In the genomic region with DNA sequence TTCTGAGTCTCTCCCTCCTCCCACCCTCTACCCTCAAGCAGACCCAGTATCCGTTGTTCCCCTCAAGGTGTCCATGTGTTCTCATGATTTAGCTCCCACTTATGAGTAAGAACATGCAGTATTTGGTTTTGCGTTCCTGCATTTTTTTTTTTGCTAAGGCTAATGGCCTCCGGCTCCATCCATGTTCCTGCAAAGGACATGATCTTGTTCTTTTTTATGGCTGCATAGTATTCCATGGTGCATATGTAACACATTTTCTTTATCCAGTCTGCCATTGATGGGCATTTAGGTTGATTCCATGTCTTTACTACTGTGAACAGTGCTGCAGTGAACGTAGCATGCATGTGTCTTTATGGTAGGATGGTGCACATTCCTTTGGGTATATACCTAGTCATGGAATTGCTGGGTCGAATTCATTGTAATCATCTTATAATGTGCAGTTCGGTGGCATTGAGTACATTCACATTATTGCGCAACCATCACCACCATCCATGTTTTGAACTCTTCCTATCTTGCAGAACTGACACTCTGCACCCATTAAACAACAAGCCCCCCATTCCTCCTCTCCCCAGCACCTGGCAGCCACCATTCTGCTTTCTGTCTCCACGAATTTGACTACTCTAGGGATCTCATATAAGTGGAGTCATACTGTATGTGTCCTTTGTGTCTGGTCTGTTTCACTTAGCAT, we compare ENCODE assay signal across 19 cellular contexts.
DNase-seq lines count a peak whose midpoint lies in the region; ATAC-seq, FAIRE-seq and TF ChIP-seq lines count a peak whose summit lies in the region.
"Had no signal": no experiment of that assay in that cellular context is flagged by ENCODE, and none has a peak within 500 bp of the region (broad histone marks: within the 10 kb centered on the region; RNA-seq: fewer than 3 reads in every experiment).

No MANE protein-coding gene starts in this region.

- BruUV-seq in HepG2 (replicated peaks; lab: Mats Ljungman, UMichigan), result no TSS peak

- intact Hi-C loops in HepG2 (cut with micrococcal nuclease; ENCODE audit: unreplicated experiment) (no loop called here), right lobe of liver (cut with DNase I) (no loop called here), dorsolateral prefrontal cortex (cut with DNase I) (no loop called here)

- H3K4me3 ChIP-seq in HepG2 (replicated peaks in 1 of 3; ENCODE audit: insufficient read depth in 1 of 3, low read depth in 2 of 3, low read length in 3 of 3), result no peak overlapping the region
- H3K4me3 ChIP-seq in right lobe of liver, result no peak overlapping the region
- no peak overlapping the region for H3K4me3 ChIP-seq in dorsolateral prefrontal cortex

- H3K9me3 Mint-ChIP-seq in IgD-negative memory B cell (peaks cover 0 to 7% (median 0%) of the 10 kb centered on the region in 3 donors), memory B cell (no peaks in the 10 kb centered on the region)

- H3K27me3 Mint-ChIP-seq in IgD-negative memory B cell (no peaks in the 10 kb centered on the region), memory B cell (no peaks in the 10 kb centered on the region)
- H3K27me3 Mint-ChIP-seq: B cell; CD4-positive, alpha-beta memory T cell had no signal

- no peak overlapping the region for H3K9ac ChIP-seq in HepG2 (ENCODE audit: insufficient read depth, low read depth, low read length)

- WGBS in HepG2 (ENCODE audit: low lambda C conversion rate), result 53% methylated on average over 8 of the region's 8 CpGs
- 84% methylated on average over 7 of the region's 8 CpGs for WGBS in right lobe of liver (ENCODE audit: insufficient coverage, low coverage, low lambda C conversion rate, missing lambda C conversion rate)

- no peak for FAIRE-seq in HepG2 (lab: Jason Lieb, UNC)
- FAIRE-seq: D721Med, G401.6, GM12892, GM19239, H54 had no signal

- no peak overlapping the region for H3K4me2 ChIP-seq in HepG2 (ENCODE audit: low read depth, low read length)

- H3K4me1 Mint-ChIP-seq in IgD-negative memory B cell (peaks cover 29 to 33% (median 31%) of the 10 kb centered on the region in 3 donors), memory B cell (peaks cover 46% of the 10 kb centered on the region)

- TF ChIP-seq POLR2A in HepG2 (IDR thresholded peaks at IDR 0.05; ENCODE audit: insufficient read depth in 1 of 2, low read depth in 2 of 2, low read length in 2 of 2), result no peak
- no peak for TF ChIP-seq POLR2A in right lobe of liver (IDR thresholded peaks at IDR 0.05)

- POLR2A ChIA-PET in HepG2 (lab: Yijun Ruan, JAX), result no interaction called here

- H3K9me3 ChIP-seq in HepG2 (ENCODE audit: low read length) (no peaks in the 10 kb centered on the region), right lobe of liver (no peaks in the 10 kb centered on the region)

- H3K4me3 Mint-ChIP-seq in IgD-negative memory B cell (no peak overlapping the region), memory B cell (no peak overlapping the region)
- H3K4me3 Mint-ChIP-seq: B cell; CD4-positive, alpha-beta memory T cell had no signal

- DNase-seq in HepG2 (ENCODE audit: low spot score), result no peak
- DNase-seq in right lobe of liver, result no peak
- no peak for DNase-seq in memory B cell (ENCODE audit: low spot score in 2 of 2)
- DNase-seq in SW480 (ENCODE audit: low spot score), result no peak
- no peak for DNase-seq in dorsolateral prefrontal cortex
- DNase-seq: C1 segment of cervical spinal cord; CD4-positive, alpha-beta memory T cell; COR-L47; DMS153; DMS79 treated with DMSO at 0.1 percent for 48 hours; EL had no signal

- no peaks in the 10 kb centered on the region for H3K36me3 ChIP-seq in HepG2 (replicated peaks in 1 of 2; ENCODE audit: control insufficient read depth in 1 of 2, insufficient read depth in 2 of 2, low read length in 2 of 2)
- no peaks in the 10 kb centered on the region for H3K36me3 ChIP-seq in right lobe of liver

- in situ Hi-C loops in HepG2 (cut with HindIII; ENCODE audit: extremely low pct_ligation_motif_present, low pct_unique_long_range_greater_than_20kb), result no loop called here

- peak overlapping the region; percentile 1 to 86 (median 10) for H3K27ac Mint-ChIP-seq in IgD-negative memory B cell
- peak overlapping the region; percentile 46 for H3K27ac Mint-ChIP-seq in memory B cell

- H3K36me3 Mint-ChIP-seq in IgD-negative memory B cell (peaks cover 7% of the 10 kb centered on the region), memory B cell (peaks cover 24% of the 10 kb centered on the region)

- H2AFZ ChIP-seq in HepG2 (ENCODE audit: low read length), result no peak overlapping the region

- TF ChIP-seq CTCF in HepG2 (CRISPR knock-in tag; IDR thresholded peaks at IDR 0.05), result no peak
- TF ChIP-seq CTCF in right lobe of liver (IDR thresholded peaks at IDR 0.05), result no peak
- TF ChIP-seq CTCF in dorsolateral prefrontal cortex (IDR thresholded peaks at IDR 0.05 in 54 of 56, conservative IDR thresholded peaks at IDR 0.05 in 2 of 56; ENCODE audit: low read depth in 1 of 56, partially characterized antibody in 56 of 56), result no peak

- H3K27me3 ChIP-seq in HepG2 (ENCODE audit: control insufficient read depth in 1 of 2, insufficient read depth in 2 of 2, low read length in 2 of 2) (no peaks in the 10 kb centered on the region), right lobe of liver (no peaks in the 10 kb centered on the region), dorsolateral prefrontal cortex (no peaks in the 10 kb centered on the region)

- TF ChIP-seq RAD21 in HepG2 (CRISPR knock-in tag; IDR thresholded peaks at IDR 0.05), result no peak

- H3K27ac ChIP-seq in HepG2 (ENCODE audit: extremely low read length, insufficient read depth, low read length), result no peak overlapping the region
- H3K27ac ChIP-seq in right lobe of liver, result no peak overlapping the region
- no peak overlapping the region for H3K27ac ChIP-seq in dorsolateral prefrontal cortex

- H3K79me2 ChIP-seq in HepG2 (ENCODE audit: insufficient read depth, low read length), result no peaks in the 10 kb centered on the region

- ATAC-seq in HepG2 (no peak), right lobe of liver (no peak), memory B cell (ENCODE audit: low read depth) (no peak), GM18909 (IDR thresholded peaks at IDR 0.05; ENCODE audit: poor library complexity, unreplicated experiment) (no peak)

- no peak for TF ChIP-seq EP300 in HepG2 (IDR thresholded peaks at IDR 0.05; ENCODE audit: low read depth in 2 of 2, low read length in 2 of 2)
- TF ChIP-seq EP300 in HepG2 (CRISPR knock-in tag; IDR thresholded peaks at IDR 0.05; ENCODE audit: borderline replicate concordance), result no peak

- CTCF ChIA-PET in HepG2 (lab: Yijun Ruan, JAX; ENCODE audit: low intra/inter-chr PET ratio, low total read pairs), result no interaction called here

- H3K4me1 ChIP-seq in HepG2 (ENCODE audit: insufficient read depth, low read length) (peaks cover 11% of the 10 kb centered on the region), right lobe of liver (peaks cover 0 to 15% (median 7%) of the 10 kb centered on the region in 4 donors)

- H4K20me1 ChIP-seq in HepG2 (ENCODE audit: insufficient read depth, low read length), result no peaks in the 10 kb centered on the region

TF ChIP-seq in HepG2, 621 proteins besides CTCF, POLR2A, EP300 and RAD21:
- TF ChIP-seq, protein P1, sequence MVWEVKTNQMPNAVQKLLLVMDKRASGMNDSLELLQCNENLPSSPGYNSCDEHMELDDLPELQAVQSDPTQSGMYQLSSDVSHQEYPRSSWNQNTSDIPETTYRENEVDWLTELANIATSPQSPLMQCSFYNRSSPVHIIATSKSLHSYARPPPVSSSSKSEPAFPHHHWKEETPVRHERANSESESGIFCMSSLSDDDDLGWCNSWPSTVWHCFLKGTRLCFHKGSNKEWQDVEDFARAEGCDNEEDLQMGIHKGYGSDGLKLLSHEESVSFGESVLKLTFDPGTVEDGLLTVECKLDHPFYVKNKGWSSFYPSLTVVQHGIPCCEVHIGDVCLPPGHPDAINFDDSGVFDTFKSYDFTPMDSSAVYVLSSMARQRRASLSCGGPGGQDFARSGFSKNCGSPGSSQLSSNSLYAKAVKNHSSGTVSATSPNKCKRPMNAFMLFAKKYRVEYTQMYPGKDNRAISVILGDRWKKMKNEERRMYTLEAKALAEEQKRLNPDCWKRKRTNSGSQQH (CRISPR knock-in tag; IDR thresholded peaks at IDR 0.05; ENCODE audit: low read depth), result no peak
- TF ChIP-seq CEBPG (CRISPR knock-in tag; IDR thresholded peaks at IDR 0.05), result peak; percentile 51
- TF ChIP-seq CEBPB (IDR thresholded peaks at IDR 0.05; ENCODE audit: borderline replicate concordance, low read depth, low read length), result peak; percentile 94
TF ChIP-seq in HepG2: peak in this region for 2.
